ENCODE assay signal across 2 cellular contexts in genomic region chr2:134917958-134918517, GRCh38.
TF ChIP-seq lines count a peak whose summit lies in the region.

No MANE protein-coding gene starts in this region.

TF ChIP-seq in HEK293, 187 proteins besides CTCF, POLR2A, EP300 and RAD21 (continues in another document):
- no peak for TF ChIP-seq ZNF510 (tag by site-specific recombination; IDR thresholded peaks at IDR 0.05; ENCODE audit: insufficient replicate concordance)
- peak; percentile 28; the same call in 1 of the 2 replicates for TF ChIP-seq SP7 (tag by site-specific recombination; IDR thresholded peaks at IDR 0.05)
- TF ChIP-seq ZNF501 (tag by site-specific recombination; IDR thresholded peaks at IDR 0.05), result peak; percentile 77; the same call in 1 of the 2 replicates
- peak; percentile 81 for TF ChIP-seq ZNF335 (tag by site-specific recombination; conservative IDR thresholded peaks at IDR 0.05)
- TF ChIP-seq, protein P1, sequence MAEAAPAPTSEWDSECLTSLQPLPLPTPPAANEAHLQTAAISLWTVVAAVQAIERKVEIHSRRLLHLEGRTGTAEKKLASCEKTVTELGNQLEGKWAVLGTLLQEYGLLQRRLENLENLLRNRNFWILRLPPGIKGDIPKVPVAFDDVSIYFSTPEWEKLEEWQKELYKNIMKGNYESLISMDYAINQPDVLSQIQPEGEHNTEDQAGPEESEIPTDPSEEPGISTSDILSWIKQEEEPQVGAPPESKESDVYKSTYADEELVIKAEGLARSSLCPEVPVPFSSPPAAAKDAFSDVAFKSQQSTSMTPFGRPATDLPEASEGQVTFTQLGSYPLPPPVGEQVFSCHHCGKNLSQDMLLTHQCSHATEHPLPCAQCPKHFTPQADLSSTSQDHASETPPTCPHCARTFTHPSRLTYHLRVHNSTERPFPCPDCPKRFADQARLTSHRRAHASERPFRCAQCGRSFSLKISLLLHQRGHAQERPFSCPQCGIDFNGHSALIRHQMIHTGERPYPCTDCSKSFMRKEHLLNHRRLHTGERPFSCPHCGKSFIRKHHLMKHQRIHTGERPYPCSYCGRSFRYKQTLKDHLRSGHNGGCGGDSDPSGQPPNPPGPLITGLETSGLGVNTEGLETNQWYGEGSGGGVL (tag by site-specific recombination; IDR thresholded peaks at IDR 0.05), result peak; percentile 63
- TF ChIP-seq, protein P2, sequence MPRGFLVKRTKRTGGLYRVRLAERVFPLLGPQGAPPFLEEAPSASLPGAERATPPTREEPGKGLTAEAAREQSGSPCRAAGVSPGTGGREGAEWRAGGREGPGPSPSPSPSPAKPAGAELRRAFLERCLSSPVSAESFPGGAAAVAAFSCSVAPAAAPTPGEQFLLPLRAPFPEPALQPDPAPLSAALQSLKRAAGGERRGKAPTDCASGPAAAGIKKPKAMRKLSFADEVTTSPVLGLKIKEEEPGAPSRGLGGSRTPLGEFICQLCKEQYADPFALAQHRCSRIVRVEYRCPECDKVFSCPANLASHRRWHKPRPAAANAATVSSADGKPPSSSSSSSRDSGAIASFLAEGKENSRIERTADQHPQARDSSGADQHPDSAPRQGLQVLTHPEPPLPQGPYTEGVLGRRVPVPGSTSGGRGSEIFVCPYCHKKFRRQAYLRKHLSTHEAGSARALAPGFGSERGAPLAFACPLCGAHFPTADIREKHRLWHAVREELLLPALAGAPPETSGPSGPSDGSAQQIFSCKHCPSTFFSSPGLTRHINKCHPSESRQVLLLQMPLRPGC (tag by site-specific recombination; IDR thresholded peaks at IDR 0.05), result no peak
- no peak for TF ChIP-seq FEZF1 (tag by site-specific recombination; IDR thresholded peaks at IDR 0.05)
- peak; percentile 42; the same call in 1 of the 2 replicates for TF ChIP-seq ZNF121 (tag by site-specific recombination; IDR thresholded peaks at IDR 0.05)
- TF ChIP-seq ZFP3 (tag by site-specific recombination; IDR thresholded peaks at IDR 0.05; ENCODE audit: low read depth), result no peak
- no peak for TF ChIP-seq ZNF404 (tag by site-specific recombination; IDR thresholded peaks at IDR 0.05)
- TF ChIP-seq ZBTB8A (tag by site-specific recombination; IDR thresholded peaks at IDR 0.05), result peak; percentile 57
- peak; percentile 38; the same call in 1 of the 2 replicates for TF ChIP-seq ZNF660 (tag by site-specific recombination; IDR thresholded peaks at IDR 0.05)
- TF ChIP-seq, protein P3, sequence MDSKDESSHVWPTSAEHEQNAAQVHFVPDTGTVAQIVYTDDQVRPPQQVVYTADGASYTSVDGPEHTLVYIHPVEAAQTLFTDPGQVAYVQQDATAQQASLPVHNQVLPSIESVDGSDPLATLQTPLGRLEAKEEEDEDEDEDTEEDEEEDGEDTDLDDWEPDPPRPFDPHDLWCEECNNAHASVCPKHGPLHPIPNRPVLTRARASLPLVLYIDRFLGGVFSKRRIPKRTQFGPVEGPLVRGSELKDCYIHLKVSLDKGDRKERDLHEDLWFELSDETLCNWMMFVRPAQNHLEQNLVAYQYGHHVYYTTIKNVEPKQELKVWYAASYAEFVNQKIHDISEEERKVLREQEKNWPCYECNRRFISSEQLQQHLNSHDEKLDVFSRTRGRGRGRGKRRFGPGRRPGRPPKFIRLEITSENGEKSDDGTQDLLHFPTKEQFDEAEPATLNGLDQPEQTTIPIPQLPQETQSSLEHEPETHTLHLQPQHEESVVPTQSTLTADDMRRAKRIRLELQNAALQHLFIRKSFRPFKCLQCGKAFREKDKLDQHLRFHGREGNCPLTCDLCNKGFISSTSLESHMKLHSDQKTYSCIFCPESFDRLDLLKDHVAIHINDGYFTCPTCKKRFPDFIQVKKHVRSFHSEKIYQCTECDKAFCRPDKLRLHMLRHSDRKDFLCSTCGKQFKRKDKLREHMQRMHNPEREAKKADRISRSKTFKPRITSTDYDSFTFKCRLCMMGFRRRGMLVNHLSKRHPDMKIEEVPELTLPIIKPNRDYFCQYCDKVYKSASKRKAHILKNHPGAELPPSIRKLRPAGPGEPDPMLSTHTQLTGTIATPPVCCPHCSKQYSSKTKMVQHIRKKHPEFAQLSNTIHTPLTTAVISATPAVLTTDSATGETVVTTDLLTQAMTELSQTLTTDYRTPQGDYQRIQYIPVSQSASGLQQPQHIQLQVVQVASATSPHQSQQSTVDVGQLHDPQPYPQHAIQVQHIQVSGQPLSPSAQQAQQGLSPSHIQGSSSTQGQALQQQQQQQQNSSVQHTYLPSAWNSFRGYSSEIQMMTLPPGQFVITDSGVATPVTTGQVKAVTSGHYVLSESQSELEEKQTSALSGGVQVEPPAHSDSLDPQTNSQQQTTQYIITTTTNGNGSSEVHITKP (tag by site-specific recombination; IDR thresholded peaks at IDR 0.05), result peak; percentile 67
- TF ChIP-seq PRDM6 (tag by site-specific recombination; IDR thresholded peaks at IDR 0.05), result 0 out of 2 replicates have a peak, but pooled peaks have one; percentile 16
- TF ChIP-seq ZFP69B (tag by site-specific recombination; IDR thresholded peaks at IDR 0.05), result peak; percentile 24; the same call in 1 of the 2 replicates
- TF ChIP-seq ZFP41 (tag by site-specific recombination; IDR thresholded peaks at IDR 0.05; ENCODE audit: borderline replicate concordance), result no peak
- TF ChIP-seq ZNF488 (tag by site-specific recombination; IDR thresholded peaks at IDR 0.05), result no peak
- TF ChIP-seq PRDM1 (tag by site-specific recombination; IDR thresholded peaks at IDR 0.05), result peak; percentile 83
- TF ChIP-seq ZNF677 (tag by site-specific recombination; IDR thresholded peaks at IDR 0.05), result no peak

TF ChIP-seq in GM12878, 131 proteins besides CTCF, POLR2A, EP300 and RAD21 (continues in another document):
- TF ChIP-seq HDAC2 (IDR thresholded peaks at IDR 0.05), result no peak
- TF ChIP-seq PAX8 (IDR thresholded peaks at IDR 0.05), result peak; percentile 79; the same call in 1 of the 2 replicates
- TF ChIP-seq E2F4 (IDR thresholded peaks at IDR 0.05; ENCODE audit: low read depth, low read length), result 0 out of 2 replicates have a peak, but pooled peaks have one; percentile 54
- no peak for TF ChIP-seq IRF3 (IDR thresholded peaks at IDR 0.05)
- no peak for TF ChIP-seq SUZ12 (IDR thresholded peaks at IDR 0.05; ENCODE audit: unreplicated experiment)
- TF ChIP-seq DPF2 (IDR thresholded peaks at IDR 0.05), result no peak; the same call in 1 of the 2 replicates
- TF ChIP-seq ZNF687 (IDR thresholded peaks at IDR 0.05), result peak; percentile 45; the same call in 1 of the 2 replicates
- no peak for TF ChIP-seq SUPT20H (IDR thresholded peaks at IDR 0.05; ENCODE audit: borderline replicate concordance, control insufficient read depth, low read depth, low read length)
- TF ChIP-seq SKIL (IDR thresholded peaks at IDR 0.05; ENCODE audit: low read depth, poor library complexity, severe bottlenecking), result peak; percentile 74
- TF ChIP-seq, protein P4, sequence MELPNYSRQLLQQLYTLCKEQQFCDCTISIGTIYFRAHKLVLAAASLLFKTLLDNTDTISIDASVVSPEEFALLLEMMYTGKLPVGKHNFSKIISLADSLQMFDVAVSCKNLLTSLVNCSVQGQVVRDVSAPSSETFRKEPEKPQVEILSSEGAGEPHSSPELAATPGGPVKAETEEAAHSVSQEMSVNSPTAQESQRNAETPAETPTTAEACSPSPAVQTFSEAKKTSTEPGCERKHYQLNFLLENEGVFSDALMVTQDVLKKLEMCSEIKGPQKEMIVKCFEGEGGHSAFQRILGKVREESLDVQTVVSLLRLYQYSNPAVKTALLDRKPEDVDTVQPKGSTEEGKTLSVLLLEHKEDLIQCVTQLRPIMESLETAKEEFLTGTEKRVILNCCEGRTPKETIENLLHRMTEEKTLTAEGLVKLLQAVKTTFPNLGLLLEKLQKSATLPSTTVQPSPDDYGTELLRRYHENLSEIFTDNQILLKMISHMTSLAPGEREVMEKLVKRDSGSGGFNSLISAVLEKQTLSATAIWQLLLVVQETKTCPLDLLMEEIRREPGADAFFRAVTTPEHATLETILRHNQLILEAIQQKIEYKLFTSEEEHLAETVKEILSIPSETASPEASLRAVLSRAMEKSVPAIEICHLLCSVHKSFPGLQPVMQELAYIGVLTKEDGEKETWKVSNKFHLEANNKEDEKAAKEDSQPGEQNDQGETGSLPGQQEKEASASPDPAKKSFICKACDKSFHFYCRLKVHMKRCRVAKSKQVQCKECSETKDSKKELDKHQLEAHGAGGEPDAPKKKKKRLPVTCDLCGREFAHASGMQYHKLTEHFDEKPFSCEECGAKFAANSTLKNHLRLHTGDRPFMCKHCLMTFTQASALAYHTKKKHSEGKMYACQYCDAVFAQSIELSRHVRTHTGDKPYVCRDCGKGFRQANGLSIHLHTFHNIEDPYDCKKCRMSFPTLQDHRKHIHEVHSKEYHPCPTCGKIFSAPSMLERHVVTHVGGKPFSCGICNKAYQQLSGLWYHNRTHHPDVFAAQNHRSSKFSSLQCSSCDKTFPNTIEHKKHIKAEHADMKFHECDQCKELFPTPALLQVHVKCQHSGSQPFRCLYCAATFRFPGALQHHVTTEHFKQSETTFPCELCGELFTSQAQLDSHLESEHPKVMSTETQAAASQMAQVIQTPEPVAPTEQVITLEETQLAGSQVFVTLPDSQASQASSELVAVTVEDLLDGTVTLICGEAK (IDR thresholded peaks at IDR 0.05; ENCODE audit: borderline replicate concordance), result no peak
- TF ChIP-seq RUNX3 (IDR thresholded peaks at IDR 0.05; ENCODE audit: low read length), result peak; percentile 71
- TF ChIP-seq SREBF2 (IDR thresholded peaks at IDR 0.05; ENCODE audit: low read length), result no peak
- TF ChIP-seq ATF2 (IDR thresholded peaks at IDR 0.05; ENCODE audit: low read length), result no peak
- no peak for TF ChIP-seq TCF7 (IDR thresholded peaks at IDR 0.05; ENCODE audit: borderline replicate concordance)
- TF ChIP-seq CREB1 (IDR thresholded peaks at IDR 0.05; ENCODE audit: low read depth), result no peak
- peak in 1 of 2 experiments; percentile 22; a peak in 1 of 3 replicates for TF ChIP-seq EGR1 (IDR thresholded peaks at IDR 0.05; ENCODE audit: borderline replicate concordance in 1 of 2, low read depth in 2 of 2, low read length in 2 of 2)
- no peak for TF ChIP-seq ESRRA (IDR thresholded peaks at IDR 0.05; ENCODE audit: low read length)
- TF ChIP-seq SMARCA5 (IDR thresholded peaks at IDR 0.05), result no peak; the same call in 1 of the 2 replicates
- TF ChIP-seq ZNF24 (IDR thresholded peaks at IDR 0.05), result no peak
